6 cellular contexts compared by ENCODE assay signal in the genomic region with DNA sequence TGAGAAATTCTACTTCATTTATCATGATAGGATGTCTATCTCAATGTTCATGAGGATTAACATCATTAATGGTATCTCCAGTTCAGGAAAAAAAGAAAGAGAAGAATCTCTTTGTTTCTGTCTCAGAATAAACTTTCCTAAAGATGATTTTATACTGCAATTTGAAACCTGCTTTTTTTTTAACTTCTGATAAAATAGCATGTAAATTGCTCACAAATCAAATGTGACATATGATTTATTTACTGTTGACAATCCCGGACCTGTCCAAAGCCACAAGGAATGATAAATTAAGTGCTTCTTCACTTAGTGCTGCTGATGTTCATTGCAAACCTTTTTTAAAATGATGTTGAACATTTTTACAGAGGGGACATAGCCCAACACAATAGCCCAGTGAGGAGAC.
"Had no signal": no experiment of that assay in that cellular context is flagged by ENCODE, and none has a peak within 500 bp of the region (broad histone marks: within the 10 kb centered on the region; RNA-seq: fewer than 3 reads in every experiment).

No MANE protein-coding gene starts in this region.

- H3K4me3 Mint-ChIP-seq: GM23338, H9 had no signal

- DNase-seq: H9, HCEC 1CT, IMR-90, KG1 had no signal

- H3K4me3 ChIP-seq: GM23338, K562 had no signal

- H3K4me2 ChIP-seq: GM23338 had no signal

- H2AFZ ChIP-seq: GM23338 had no signal

- H3K27ac Mint-ChIP-seq: GM23338 had no signal

- ATAC-seq: GM23338, K562 had no signal
